ENCODE assay signal across 9 cellular contexts in genomic region chr2:132651115-132652099, GRCh38. TPM values are rescaled to one million over a fixed set of nuclear protein-coding genes. Genes with fewer than 3 reads are reported as not detected.
A peak's percentile ranks its signal among the peaks of the same experiment; 100 is the strongest.
DNase-seq lines count a peak whose midpoint lies in the region; ATAC-seq, FAIRE-seq and TF ChIP-seq lines count a peak whose summit lies in the region.
"Had no signal": no experiment of that assay in that cellular context is flagged by ENCODE, and none has a peak within 500 bp of the region (broad histone marks: within the 10 kb centered on the region; RNA-seq: fewer than 3 reads in every experiment).

No MANE protein-coding gene starts in this region.

- POLR2A ChIA-PET in BJ (lab: Charles Lee) (no interaction called here), K562 (lab: Yijun Ruan, JAX) (interaction anchor here (0.7 to 0.8 kb wide), 2 partner anchors 9 to 13 kb away, joined by 4 read pairs; no protein-coding TSS in a partner anchor)

- TF ChIP-seq RAD21 in K562 (CRISPR knock-in tag; conservative IDR thresholded peaks at IDR 0.05 in 1 of 2, IDR thresholded peaks at IDR 0.05 in 1 of 2) (no peak), liver (IDR thresholded peaks at IDR 0.05) (peak in 1 of 2 donors; percentile 78)

- no peak overlapping the region for H2AFZ ChIP-seq in K562 (ENCODE audit: low read depth, low read length)

- H3K27me3 ChIP-seq in BJ (ENCODE audit: control insufficient read depth, insufficient read depth, low read length) (no peaks in the 10 kb centered on the region), K562 (ENCODE audit: control insufficient read depth in 2 of 2, insufficient read depth in 2 of 2, low read length in 2 of 2) (peaks cover 0 to 3% of the 10 kb centered on the region in 2 experiments; a peak in 1 of 5 replicates), liver (ENCODE audit: control insufficient read depth in 4 of 4, insufficient read depth in 4 of 4, low read length in 3 of 4) (no peaks in the 10 kb centered on the region), MG63 (no peaks in the 10 kb centered on the region), spleen (replicated peaks in 1 of 7) (peaks cover 0 to 3% (median 0%) of the 10 kb centered on the region in 7 donors)

- TF ChIP-seq EP300 in K562 (IDR thresholded peaks at IDR 0.05; ENCODE audit: low read length) = no peak

- no peak overlapping the region for H3K4me2 ChIP-seq in K562 (ENCODE audit: insufficient read depth, low read length)

- in situ Hi-C loops in K562 (cut with MboI) = no loop called here

- peak; percentile 78 for ATAC-seq in K562
- no peak for ATAC-seq in HG02973 (IDR thresholded peaks at IDR 0.05; ENCODE audit: unreplicated experiment)

- no peaks in the 10 kb centered on the region for H3K9me1 ChIP-seq in K562 (ENCODE audit: control insufficient read depth, insufficient read depth, low read length)

- H4K20me1 ChIP-seq in K562 (replicated peaks; ENCODE audit: control insufficient read depth, insufficient read depth, low read length) = no peaks in the 10 kb centered on the region

- DNase-seq in BJ (ENCODE audit: low read depth) = no peak
- peak; percentile 58 for DNase-seq in HT-29 (ENCODE audit: low spot score)
- peak; percentile 11 to 31 (median 22) for DNase-seq in K562 (ENCODE audit: extremely low read depth in 1 of 4, low spot score in 3 of 4)
- DNase-seq in MG63 = no peak
- DNase-seq in NCI-H2196 (lab: John Stamatoyannopoulos, UW; ENCODE audit: unreplicated experiment) = no peak
- no peak for DNase-seq in spleen
- DNase-seq: stimulated activated CD4-positive, alpha-beta T cell treated with anti-CD3 and anti-CD28 coated beads, Interleukin-12 subunit alpha, Interleukin-12 subunit beta, amount 100 ng/mL, for 4 hours had no signal

- H3K9me3 ChIP-seq in K562 (replicated peaks; ENCODE audit: control insufficient read depth, insufficient read depth, low read depth, low read length) (no peaks in the 10 kb centered on the region), liver (ENCODE audit: control insufficient read depth in 4 of 4, low read length in 3 of 4) (no peaks in the 10 kb centered on the region), MG63 (no peaks in the 10 kb centered on the region), spleen (no peaks in the 10 kb centered on the region)

- FAIRE-seq in K562 (lab: Jason Lieb, UNC) = no peak

- no peaks in the 10 kb centered on the region for H3K4me1 ChIP-seq in K562 (replicated peaks in 1 of 2; ENCODE audit: control insufficient read depth in 2 of 2, insufficient read depth in 2 of 2, low read length in 2 of 2)
- peaks cover 0 to 6% (median 3%) of the 10 kb centered on the region in 4 donors for H3K4me1 ChIP-seq in liver (ENCODE audit: control insufficient read depth in 4 of 4, insufficient read depth in 4 of 4, low read length in 3 of 4)
- H3K4me1 ChIP-seq in spleen = no peaks in the 10 kb centered on the region

- H3K4me3 ChIP-seq in BJ (ENCODE audit: low read depth, low read length) (no peak overlapping the region), K562 (no peak overlapping the region), liver (ENCODE audit: low read depth in 1 of 3, low read length in 3 of 3) (no peak overlapping the region), MG63 (no peak overlapping the region), spleen (no peak overlapping the region)

- TF ChIP-seq POLR2A in K562 (conservative IDR thresholded peaks at IDR 0.05) (no peak), spleen (IDR thresholded peaks at IDR 0.05) (no peak)

- WGBS in K562 (ENCODE audit: insufficient coverage, low coverage, missing lambda C conversion rate) = 2% methylated on average over 13 of the region's 13 CpGs
- 94% methylated on average over 13 of the region's 13 CpGs for WGBS in liver
- 77 to 83% (median 82%) methylated on average over 13 of the region's 13 CpGs for WGBS in spleen, 5 donors

- CTCF ChIA-PET in BJ (lab: Yijun Ruan, JAX) = interaction anchor here (0.7 to 2.3 kb wide), 12 partner anchors 8 to 1193 kb away, joined by 3 to 9 read pairs (median 4); no protein-coding TSS in a partner anchor
- CTCF ChIA-PET in K562 (lab: Yijun Ruan, JAX; ENCODE audit: low intra/inter-chr PET ratio) = no interaction called here

- no TSS peak for BruUV-seq in K562 (replicated peaks; lab: Mats Ljungman, UMichigan)

- H3K79me2 ChIP-seq in K562 (ENCODE audit: control insufficient read depth, insufficient read depth, low read length) = no peaks in the 10 kb centered on the region

- intact Hi-C loops in K562 (cut with micrococcal nuclease) (no loop called here), spleen (cut with DNase I; ENCODE audit: low total_unique reads) (no loop called here)

- no peaks in the 10 kb centered on the region for H3K36me3 ChIP-seq in BJ (ENCODE audit: control insufficient read depth, insufficient read depth, low read length)
- H3K36me3 ChIP-seq in K562 (ENCODE audit: control insufficient read depth, insufficient read depth, low read length) = no peaks in the 10 kb centered on the region
- H3K36me3 ChIP-seq in liver (ENCODE audit: control insufficient read depth in 4 of 4, insufficient read depth in 3 of 4, low read depth in 1 of 4, low read length in 3 of 4) = no peaks in the 10 kb centered on the region
- no peaks in the 10 kb centered on the region for H3K36me3 ChIP-seq in MG63
- no peaks in the 10 kb centered on the region for H3K36me3 ChIP-seq in spleen

- TF ChIP-seq CTCF in BJ (IDR thresholded peaks at IDR 0.05; ENCODE audit: insufficient read depth, low read depth, low read length) = peak; percentile 67
- peak in 2 of 3 experiments; percentile 29 to 33; a peak in 2 of 6 replicates for TF ChIP-seq CTCF in K562 (IDR thresholded peaks at IDR 0.05 in 2 of 3, conservative IDR thresholded peaks at IDR 0.05 in 1 of 3; ENCODE audit: insufficient read depth in 2 of 3, low read depth in 1 of 3, low read length in 3 of 3)
- peak; percentile 23 for TF ChIP-seq CTCF in liver (IDR thresholded peaks at IDR 0.05; ENCODE audit: low read depth, low read length, missing input control)
- peak in 4 of 11 experiments; percentile 15 to 42 (median 34) for TF ChIP-seq CTCF in spleen (IDR thresholded peaks at IDR 0.05 in 8 of 11, conservative IDR thresholded peaks at IDR 0.05 in 3 of 11)

- H3K9ac ChIP-seq in K562 (ENCODE audit: insufficient read depth in 1 of 2, low read depth in 2 of 2, low read length in 2 of 2) (no peak overlapping the region), liver (ENCODE audit: low read depth in 1 of 2, low read length in 2 of 2) (no peak overlapping the region)

- H3K27ac ChIP-seq in K562 (ENCODE audit: extremely low read depth, low read depth, low read length) (no peak overlapping the region), liver (ENCODE audit: low read depth in 1 of 2, low read length in 2 of 2) (no peak overlapping the region), spleen (no peak overlapping the region)

TF ChIP-seq in K562, 482 proteins besides CTCF, POLR2A, EP300 and RAD21 (continues in another document):
- TF ChIP-seq FOXJ3 (CRISPR knock-in tag; IDR thresholded peaks at IDR 0.05) = no peak
- no peak for TF ChIP-seq RCOR1 (IDR thresholded peaks at IDR 0.05; ENCODE audit: borderline replicate concordance in 1 of 2, low read depth in 2 of 2, low read length in 2 of 2)
- TF ChIP-seq CTBP1 (IDR thresholded peaks at IDR 0.05; ENCODE audit: borderline replicate concordance) = no peak
- no peak for TF ChIP-seq CEBPG (CRISPR knock-in tag; IDR thresholded peaks at IDR 0.05)
- no peak for TF ChIP-seq CEBPG (tag; conservative IDR thresholded peaks at IDR 0.05 in 1 of 2, IDR thresholded peaks at IDR 0.05 in 1 of 2)
- no peak for TF ChIP-seq MEIS2 (IDR thresholded peaks at IDR 0.05; ENCODE audit: partially characterized antibody)
- no peak for TF ChIP-seq TAF9B (IDR thresholded peaks at IDR 0.05; ENCODE audit: partially characterized antibody)
- TF ChIP-seq ZNF583 (CRISPR knock-in tag; IDR thresholded peaks at IDR 0.05) = no peak
- no peak for TF ChIP-seq SREBF1 (IDR thresholded peaks at IDR 0.05; ENCODE audit: borderline replicate concordance, low read depth, low read length)

TF ChIP-seq in liver, 16 proteins besides CTCF, POLR2A, EP300 and RAD21:
- no peak for TF ChIP-seq GABPA (IDR thresholded peaks at IDR 0.05 in 1 of 2, conservative IDR thresholded peaks at IDR 0.05 in 1 of 2)
- peak in 1 of 2 donors; percentile 10 for TF ChIP-seq HNF4A (conservative IDR thresholded peaks at IDR 0.05)
TF ChIP-seq in liver: peak in this region for 1.

RNA-seq across cellular contexts. Expression of gene LYPD1, which starts 18.6 kb away (rescaled TPM):
- polyA plus RNA-seq in BJ (2011; rRNA removed) (9.2 and 9.6 TPM in 2 replicates), K562 (2011; rRNA removed) (not detected in 2 replicates), K562 (2014; fragmentation: Illumina TruSeq; extraction: Trizol) (not detected in 2 replicates), K562 (2014; fragmentation: Nextera tagmentation; extraction: Ambion mirVana) (not detected), K562 (2014; rRNA removed) (not detected in 2 replicates), liver (under 1 TPM; 0.46 to 0.65 TPM), spleen (under 1 TPM; 0.10 to 0.36 (median 0.15) TPM)
- polyA minus RNA-seq in BJ (2011; rRNA and poly(A)+ RNA removed) = 3.7 and 4.1 TPM in 2 replicates
- total RNA-seq in HT-29 (2014; rRNA removed; shearing (Covaris generic)) = not detected in 2 replicates
- not detected in 2 replicates for total RNA-seq in K562 (2011; cell fraction: chromatin; rRNA removed; ENCODE audit: low replicate concordance)
- not detected in 2 replicates for total RNA-seq in K562 (2011; cell fraction: nucleolus; rRNA removed)
- total RNA-seq in K562 (2011; cell fraction: nucleoplasm; rRNA removed) = not detected in 2 replicates
- total RNA-seq in K562 (2014; rRNA removed) (not detected in 2 replicates), K562 (2014; rRNA removed; fragmentation: Illumina TruSeq; extraction: Trizol) (not detected in 2 replicates), K562 (2015; rRNA removed; fragmentation: Illumina TruSeq; extraction: Trizol) (not detected in 2 replicates), K562 (2021) (not detected in 2 replicates), liver (under 1 TPM; 0.17 to 0.47 TPM), spleen (1 to 10 TPM in 2 of 7 donors, under 1 TPM in 5; 0.34 to 4.3 (median 0.58) TPM)
- not detected in 2 replicates for polyA plus RNA-seq in K562 (2011; cell fraction: cytosol; rRNA removed)
- polyA plus RNA-seq in K562 (2011; cell fraction: nucleus; rRNA removed) = not detected in 2 replicates
- not detected in 2 replicates for polyA plus RNA-seq in K562 (2012)
- polyA minus RNA-seq in K562 (2011; rRNA and poly(A)+ RNA removed) = not detected in 2 replicates
- polyA minus RNA-seq in K562 (2011; cell fraction: cytosol; rRNA and poly(A)+ RNA removed) = not detected in 2 replicates
- not detected in 2 replicates for polyA minus RNA-seq in K562 (2011; cell fraction: nucleus; rRNA and poly(A)+ RNA removed)
- 0.20 TPM in 1 of 2 replicates, not detected in the other for total RNA-seq in MG63 (2014; rRNA removed; shearing (Covaris generic); ENCODE audit: low replicate concordance)

Comparison
In these comparisons a context has a peak if more than half of its experiments do, and no peak if none do; other contexts are left out.
1. DNase-seq: peak in HT-29 (single experiment) and K562 (4 of 4); none in BJ (single experiment), MG63 (single experiment), NCI-H2196 (single experiment) and spleen (single experiment).